11 cellular contexts compared by ENCODE assay signal in the genomic region with DNA sequence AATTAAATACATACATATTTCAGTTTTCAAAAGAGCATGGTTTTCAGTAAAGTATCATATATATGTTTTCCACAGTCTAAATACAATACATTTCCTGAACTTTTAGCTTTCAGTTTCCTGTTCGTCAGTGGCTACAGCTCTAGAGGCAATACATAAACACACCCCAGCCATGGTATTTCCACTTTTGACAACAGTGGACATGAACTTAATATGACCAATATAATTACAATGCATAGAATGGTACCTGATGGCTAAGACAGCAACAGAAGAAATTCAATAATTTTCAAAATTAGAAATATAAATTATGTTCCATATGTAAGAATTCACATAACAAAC. TPM values are rescaled to one million over a fixed set of nuclear protein-coding genes. Genes with fewer than 3 reads are reported as not detected.
A peak's percentile ranks its signal among the peaks of the same experiment; 100 is the strongest.
DNase-seq lines count a peak whose midpoint lies in the region; ATAC-seq and TF ChIP-seq lines count a peak whose summit lies in the region.
"Had no signal": no experiment of that assay in that cellular context is flagged by ENCODE, and none has a peak within 500 bp of the region (broad histone marks: within the 10 kb centered on the region; RNA-seq: fewer than 3 reads in every experiment).

No MANE protein-coding gene starts in this region.

- H3K27me3 Mint-ChIP-seq in CD14-positive monocyte (ENCODE audit: low read depth in 3 of 3): peaks cover 0 to 1% (median 0%) of the 10 kb centered on the region in 3 donors
- no peaks in the 10 kb centered on the region for H3K27me3 Mint-ChIP-seq in activated naive CD8-positive, alpha-beta T cell
- H3K27me3 Mint-ChIP-seq in memory B cell: no peaks in the 10 kb centered on the region
- H3K27me3 Mint-ChIP-seq in glutamatergic neuron (ENCODE audit: unreplicated experiment): no peaks in the 10 kb centered on the region

- H3K4me3 Mint-ChIP-seq in CD14-positive monocyte: peak overlapping the region in 1 of 2 donors; percentile 75
- peak overlapping the region; percentile 81 for H3K4me3 Mint-ChIP-seq in activated naive CD8-positive, alpha-beta T cell
- peak overlapping the region; percentile 41 for H3K4me3 Mint-ChIP-seq in memory B cell
- no peak overlapping the region for H3K4me3 Mint-ChIP-seq in glutamatergic neuron (ENCODE audit: unreplicated experiment)

- H2BK12ac ChIP-seq in neuronal stem cell (ENCODE audit: low read length): no peak overlapping the region

- H2BK15ac ChIP-seq in neuronal stem cell (ENCODE audit: low read length): no peak overlapping the region

- TF ChIP-seq CTCF in CD14-positive monocyte (IDR thresholded peaks at IDR 0.05): no peak
- TF ChIP-seq CTCF in glutamatergic neuron (IDR thresholded peaks at IDR 0.05; ENCODE audit: partially characterized antibody, unreplicated experiment): no peak

- no CpG with 5 or more reads among the region's 1 CpG for WGBS in neuronal stem cell (ENCODE audit: extremely low coverage in 2 of 2, insufficient read length in 2 of 2, insufficient replicate concordance in 1 of 2), 2 donors

- H3K4me3 ChIP-seq in neuronal stem cell (ENCODE audit: low read length in 2 of 2): no peak overlapping the region
- H3K4me3 ChIP-seq: HAP-1 had no signal

- H3K27me3 ChIP-seq in neuronal stem cell (ENCODE audit: control insufficient read depth in 3 of 3, insufficient read depth in 3 of 3, low read depth in 1 of 3, low read length in 3 of 3): no peaks in the 10 kb centered on the region

- no peak overlapping the region for H4K8ac ChIP-seq in neuronal stem cell (ENCODE audit: low read depth, low read length)

- H3K9ac ChIP-seq in neuronal stem cell (ENCODE audit: low read depth, low read length, poor library complexity): no peak overlapping the region

- H3K27ac Mint-ChIP-seq in CD14-positive monocyte: peak overlapping the region; percentile 64 to 90 (median 73)
- peak overlapping the region; percentile 95 for H3K27ac Mint-ChIP-seq in activated naive CD8-positive, alpha-beta T cell
- no peak overlapping the region for H3K27ac Mint-ChIP-seq in memory B cell
- no peak overlapping the region for H3K27ac Mint-ChIP-seq in glutamatergic neuron (ENCODE audit: unreplicated experiment)

- peaks cover 0 to 6% of the 10 kb centered on the region in 2 donors for H3K9me3 ChIP-seq in neuronal stem cell (replicated peaks in 1 of 2; ENCODE audit: control insufficient read depth in 2 of 2, insufficient read depth in 1 of 2, low read depth in 1 of 2, low read length in 2 of 2)
- H3K9me3 ChIP-seq: HAP-1 had no signal

- no peak overlapping the region for H3K23ac ChIP-seq in neuronal stem cell (ENCODE audit: low read depth, low read length, poor library complexity)

- no peak overlapping the region for H2BK120ac ChIP-seq in neuronal stem cell (ENCODE audit: low read depth, low read length)

- H3K79me1 ChIP-seq in neuronal stem cell (ENCODE audit: low read depth, low read length): no peaks in the 10 kb centered on the region

- DNase-seq in CD14-positive monocyte (ENCODE audit: low spot score): no peak
- no peak for DNase-seq in memory B cell (ENCODE audit: low spot score in 2 of 2)
- no peak for DNase-seq in glutamatergic neuron
- no peak for DNase-seq in neuronal stem cell (ENCODE audit: low spot score)
- no peak for DNase-seq in stimulated activated CD4-positive, alpha-beta T cell treated with anti-CD3 and anti-CD28 coated beads, Interleukin-15, amount 100 ng/mL, for 24 hours
- DNase-seq: KG1; stimulated activated naive CD4-positive, alpha-beta T cell treated with Interleukin-2 at 50 U/mL for 16 hours had no signal

- no peak overlapping the region for H4K91ac ChIP-seq in neuronal stem cell (ENCODE audit: low read depth, low read length, poor library complexity)

- ATAC-seq in HG03342 (IDR thresholded peaks at IDR 0.05; ENCODE audit: unreplicated experiment) (peak; percentile 60), memory B cell (ENCODE audit: low read depth) (peak; percentile 60), GM18870 (IDR thresholded peaks at IDR 0.05; ENCODE audit: unreplicated experiment) (no peak)

- peaks cover 0 to 5% of the 10 kb centered on the region in 2 donors for H3K4me1 ChIP-seq in neuronal stem cell (ENCODE audit: control insufficient read depth in 2 of 2, insufficient read depth in 1 of 2, low read depth in 1 of 2, low read length in 2 of 2)

- no peak overlapping the region for H3K4me2 ChIP-seq in neuronal stem cell (ENCODE audit: insufficient read depth, low read length, poor library complexity, severe bottlenecking)

- H3K27ac ChIP-seq in neuronal stem cell (replicated peaks; ENCODE audit: low read length): no peak overlapping the region

- no peak overlapping the region for H3K14ac ChIP-seq in neuronal stem cell (ENCODE audit: low read length)

- intact Hi-C loops in CD14-positive monocyte (cut with micrococcal nuclease): no loop called here

- no peak overlapping the region for H2BK5ac ChIP-seq in neuronal stem cell (ENCODE audit: low read length)

- peaks cover 0 to 26% of the 10 kb centered on the region in 2 donors for H3K36me3 ChIP-seq in neuronal stem cell (replicated peaks in 1 of 2; ENCODE audit: control insufficient read depth in 2 of 2, insufficient read depth in 2 of 2, low read length in 2 of 2)
- H3K36me3 ChIP-seq: HAP-1 had no signal

- no peak overlapping the region for H3K4ac ChIP-seq in neuronal stem cell (ENCODE audit: low read length)

- H3K9me3 Mint-ChIP-seq in CD14-positive monocyte (no peaks in the 10 kb centered on the region), memory B cell (no peaks in the 10 kb centered on the region), glutamatergic neuron (ENCODE audit: unreplicated experiment) (no peaks in the 10 kb centered on the region)
- no peaks in the 10 kb centered on the region for H3K9me3 Mint-ChIP-seq in activated naive CD8-positive, alpha-beta T cell (ENCODE audit: low read depth)

- no peak overlapping the region for H2AK5ac ChIP-seq in neuronal stem cell (ENCODE audit: low read depth, low read length)

- no peak overlapping the region for H3K18ac ChIP-seq in neuronal stem cell (ENCODE audit: low read length)

- no peak overlapping the region for H2AFZ ChIP-seq in neuronal stem cell (ENCODE audit: low read length)

- H3K4me1 Mint-ChIP-seq in CD14-positive monocyte (peaks cover 38% of the 10 kb centered on the region), memory B cell (peaks cover 13% of the 10 kb centered on the region), glutamatergic neuron (ENCODE audit: low read depth, unreplicated experiment) (no peaks in the 10 kb centered on the region)
- peaks cover 66% of the 10 kb centered on the region for H3K4me1 Mint-ChIP-seq in activated naive CD8-positive, alpha-beta T cell (ENCODE audit: low read depth)

- H3K36me3 Mint-ChIP-seq in CD14-positive monocyte (peaks cover 0 to 6% of the 10 kb centered on the region in 2 donors), memory B cell (no peaks in the 10 kb centered on the region), glutamatergic neuron (ENCODE audit: unreplicated experiment) (no peaks in the 10 kb centered on the region)
- H3K36me3 Mint-ChIP-seq in activated naive CD8-positive, alpha-beta T cell: peaks cover 2% of the 10 kb centered on the region

RNA-seq across cellular contexts. Expression of a gene that starts 19.3 kb away (rescaled TPM):
- 10 to 100 TPM; 56.9 to 58.5 TPM for polyA plus RNA-seq in CD14-positive monocyte
- 10.6 TPM for total RNA-seq in glutamatergic neuron (ENCODE audit: unreplicated experiment)
- polyA plus RNA-seq in neuronal stem cell (2013, experiment 1 of 2): 30.2 TPM
- polyA plus RNA-seq in neuronal stem cell (2013, experiment 2 of 2): 30.5 TPM

Comparison
In these comparisons a context has a peak if more than half of its experiments do, and no peak if none do; other contexts are left out.
1. H3K27ac Mint-ChIP-seq: peak in CD14-positive monocyte (7 of 7) and activated naive CD8-positive, alpha-beta T cell (single experiment); none in memory B cell (single experiment) and glutamatergic neuron (single experiment).